Comparison of ENCODE assay signal across 21 cellular contexts in the genomic region with DNA sequence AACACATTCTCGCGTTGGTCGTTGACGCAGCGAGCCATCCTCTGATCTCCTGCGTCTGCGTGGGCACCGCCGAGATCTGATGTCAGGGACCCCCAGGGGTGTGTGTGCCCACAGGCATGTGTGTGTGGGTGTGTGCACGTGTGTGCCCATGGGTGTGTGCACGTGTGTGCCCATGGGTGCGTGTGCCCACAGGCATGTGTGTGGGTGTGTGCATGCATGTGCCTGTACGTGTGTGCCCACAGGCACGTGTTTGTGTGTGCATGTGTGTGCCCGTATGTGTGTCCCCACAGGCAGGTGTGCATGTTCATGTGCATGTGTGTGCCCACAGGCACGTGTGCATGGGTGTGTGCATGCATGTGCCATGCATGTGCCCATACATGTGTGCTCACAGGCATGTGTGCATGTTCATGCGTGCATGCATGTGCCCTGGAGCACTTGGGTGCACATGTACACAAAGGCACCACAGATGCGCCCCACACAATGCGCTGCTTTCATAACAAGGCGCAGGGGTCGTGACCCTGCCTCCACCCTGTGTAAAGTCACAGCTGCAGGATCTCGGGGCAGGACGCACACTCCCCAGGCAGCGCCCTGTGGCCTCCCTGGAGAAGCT.
DNase-seq lines count a peak whose midpoint lies in the region; ATAC-seq, FAIRE-seq and TF ChIP-seq lines count a peak whose summit lies in the region.
"Had no signal": no experiment of that assay in that cellular context is flagged by ENCODE, and none has a peak within 500 bp of the region (broad histone marks: within the 10 kb centered on the region; RNA-seq: fewer than 3 reads in every experiment).

No MANE protein-coding gene starts in this region.

- H3K14ac ChIP-seq in mesenchymal stem cell (ENCODE audit: low read length in 2 of 2): peak overlapping the region in 1 of 2 experiments; percentile 57

- no peak overlapping the region for H2BK15ac ChIP-seq in mesenchymal stem cell (ENCODE audit: low read depth, poor library complexity, severe bottlenecking)

- H2BK12ac ChIP-seq in mesenchymal stem cell (ENCODE audit: low read length in 2 of 2): no peak overlapping the region

- H3K27me3 ChIP-seq in HepG2 (ENCODE audit: control insufficient read depth in 1 of 2, insufficient read depth in 2 of 2, low read length in 2 of 2) (peaks cover 9 to 59% of the 10 kb centered on the region in 2 experiments; a peak in 4 of 5 replicates), right lobe of liver (no peaks in the 10 kb centered on the region), K562 (ENCODE audit: control insufficient read depth in 2 of 2, insufficient read depth in 2 of 2, low read length in 2 of 2) (no peaks in the 10 kb centered on the region), mesenchymal stem cell (ENCODE audit: control insufficient read depth in 1 of 2, insufficient read depth in 1 of 2, low read length in 2 of 2) (no peaks in the 10 kb centered on the region), SK-N-SH (ENCODE audit: insufficient read depth) (no peaks in the 10 kb centered on the region), upper lobe of right lung (no peaks in the 10 kb centered on the region)
- H3K27me3 ChIP-seq: brain microvascular endothelial cell, colonic mucosa had no signal

- FAIRE-seq in HepG2 (lab: Jason Lieb, UNC): no peak
- FAIRE-seq in K562 (lab: Jason Lieb, UNC): no peak
- FAIRE-seq: D721Med, small intestine had no signal

- no peak overlapping the region for H2BK5ac ChIP-seq in mesenchymal stem cell (ENCODE audit: low read depth, low read length, poor library complexity, severe bottlenecking)

- H4K91ac ChIP-seq in mesenchymal stem cell (ENCODE audit: low read length): peak overlapping the region; percentile 5

- in situ Hi-C loops in HepG2 (cut with HindIII; ENCODE audit: extremely low pct_ligation_motif_present, low pct_unique_long_range_greater_than_20kb) (no loop called here), K562 (cut with MboI) (no loop called here)

- no TSS peak for BruUV-seq in HepG2 (replicated peaks; lab: Mats Ljungman, UMichigan)
- no TSS peak for BruUV-seq in K562 (replicated peaks; lab: Mats Ljungman, UMichigan)

- TF ChIP-seq RAD21 in HepG2 (CRISPR knock-in tag; IDR thresholded peaks at IDR 0.05) (no peak), K562 (CRISPR knock-in tag; conservative IDR thresholded peaks at IDR 0.05 in 1 of 2, IDR thresholded peaks at IDR 0.05 in 1 of 2) (no peak), SK-N-SH (IDR thresholded peaks at IDR 0.05; ENCODE audit: low read length) (no peak)

- H3K9me1 ChIP-seq in K562 (ENCODE audit: control insufficient read depth, insufficient read depth, low read length): no peaks in the 10 kb centered on the region

- no peak overlapping the region for H3K4ac ChIP-seq in mesenchymal stem cell (ENCODE audit: low read depth in 1 of 2, low read length in 2 of 2)

- H3K9ac ChIP-seq in HepG2 (ENCODE audit: insufficient read depth, low read depth, low read length): no peak overlapping the region
- H3K9ac ChIP-seq in K562 (ENCODE audit: insufficient read depth in 1 of 2, low read depth in 2 of 2, low read length in 2 of 2): no peak overlapping the region
- no peak overlapping the region for H3K9ac ChIP-seq in mesenchymal stem cell (ENCODE audit: low read length)
- no peak overlapping the region for H3K9ac ChIP-seq in SK-N-SH

- no peak overlapping the region for H3K18ac ChIP-seq in mesenchymal stem cell (ENCODE audit: low read depth in 1 of 2, low read length in 2 of 2)

- TF ChIP-seq POLR2A in HepG2 (IDR thresholded peaks at IDR 0.05; ENCODE audit: insufficient read depth in 1 of 2, low read depth in 2 of 2, low read length in 2 of 2) (no peak), right lobe of liver (IDR thresholded peaks at IDR 0.05) (no peak), K562 (conservative IDR thresholded peaks at IDR 0.05) (no peak)

- no peaks in the 10 kb centered on the region for H3K9me2 ChIP-seq in SK-N-SH

- H3K4me3 ChIP-seq in HepG2 (replicated peaks in 1 of 3; ENCODE audit: insufficient read depth in 1 of 3, low read depth in 2 of 3, low read length in 3 of 3) (no peak overlapping the region), right lobe of liver (no peak overlapping the region), K562 (no peak overlapping the region), mesenchymal stem cell (ENCODE audit: insufficient read depth in 1 of 2, low read depth in 1 of 2, low read length in 2 of 2) (no peak overlapping the region), SK-N-SH (ENCODE audit: low read depth in 2 of 2, low read length in 1 of 2) (no peak overlapping the region), upper lobe of right lung (no peak overlapping the region)
- H3K4me3 ChIP-seq: colonic mucosa, HAP-1 had no signal

- H3K9me3 ChIP-seq in HepG2 (ENCODE audit: low read length): no peaks in the 10 kb centered on the region
- H3K9me3 ChIP-seq in right lobe of liver: no peaks in the 10 kb centered on the region
- H3K9me3 ChIP-seq in K562 (replicated peaks; ENCODE audit: control insufficient read depth, insufficient read depth, low read depth, low read length): no peaks in the 10 kb centered on the region
- H3K9me3 ChIP-seq in mesenchymal stem cell (ENCODE audit: control insufficient read depth, low read length): no peaks in the 10 kb centered on the region
- H3K9me3 ChIP-seq in SK-N-SH: no peaks in the 10 kb centered on the region
- H3K9me3 ChIP-seq in upper lobe of right lung: no peaks in the 10 kb centered on the region
- H3K9me3 ChIP-seq: colonic mucosa, HAP-1 had no signal

- H3K79me2 ChIP-seq in HepG2 (ENCODE audit: insufficient read depth, low read length) (no peaks in the 10 kb centered on the region), K562 (ENCODE audit: control insufficient read depth, insufficient read depth, low read length) (peaks cover 8% of the 10 kb centered on the region; the same call in 2 of the 3 replicates), SK-N-SH (ENCODE audit: insufficient read depth) (peaks cover 89% of the 10 kb centered on the region)

- no peaks in the 10 kb centered on the region for H3K4me1 ChIP-seq in HepG2 (ENCODE audit: insufficient read depth, low read length)
- no peaks in the 10 kb centered on the region for H3K4me1 ChIP-seq in right lobe of liver
- peaks cover 4 to 59% of the 10 kb centered on the region in 2 experiments; a peak in 4 of 5 replicates for H3K4me1 ChIP-seq in K562 (replicated peaks in 1 of 2; ENCODE audit: control insufficient read depth in 2 of 2, insufficient read depth in 2 of 2, low read length in 2 of 2)
- peaks cover 68% of the 10 kb centered on the region for H3K4me1 ChIP-seq in mesenchymal stem cell (ENCODE audit: control insufficient read depth, insufficient read depth, low read depth, low read length)
- peaks cover 2 to 10% of the 10 kb centered on the region in 2 experiments; a peak in 2 of 4 replicates for H3K4me1 ChIP-seq in SK-N-SH (ENCODE audit: control insufficient read depth in 1 of 2, insufficient read depth in 2 of 2, low read depth in 1 of 2, low read length in 1 of 2)
- H3K4me1 ChIP-seq in upper lobe of right lung: peaks cover 19% of the 10 kb centered on the region
- H3K4me1 ChIP-seq: HAP-1 had no signal

- H4K8ac ChIP-seq in mesenchymal stem cell (ENCODE audit: low read length): peak overlapping the region; percentile 5

- no peak overlapping the region for H2AK5ac ChIP-seq in mesenchymal stem cell (ENCODE audit: low read length, severe bottlenecking)

- DNase-seq in HepG2 (ENCODE audit: low spot score) (no peak), right lobe of liver (no peak), K562 (ENCODE audit: extremely low read depth in 1 of 4, low spot score in 3 of 4) (no peak), mesenchymal stem cell (no peak), SK-N-SH (no peak), upper lobe of right lung (no peak)
- DNase-seq: activated CD4-positive, alpha-beta T cell treated with anti-CD3 and anti-CD28 coated beads, Interleukin-2, amount 50 U/mL, for 4 hours; activated gamma-delta T cell treated with Interleukin-2 at 50 U/mL for 16 hours; brain microvascular endothelial cell; colonic mucosa; mammary epithelial cell; NCI-H1092 treated with DMSO at 0.1 percent for 48 hours; NCI-H1930; NCI-H2227 treated with DMSO at 0.1 percent for 48 hours; NCI-H774; stimulated activated CD4-positive, alpha-beta T cell treated with anti-CD3 and anti-CD28 coated beads, Interleukin-1b, Interleukin-23, amount 100 ng/mL, for 48 hours had no signal

- H4K20me1 ChIP-seq in HepG2 (ENCODE audit: insufficient read depth, low read length) (no peaks in the 10 kb centered on the region), K562 (replicated peaks; ENCODE audit: control insufficient read depth, insufficient read depth, low read length) (no peaks in the 10 kb centered on the region), SK-N-SH (ENCODE audit: insufficient read depth) (peaks cover 19% of the 10 kb centered on the region)

- H2AFZ ChIP-seq in HepG2 (ENCODE audit: low read length): no peak overlapping the region
- no peak overlapping the region for H2AFZ ChIP-seq in K562 (ENCODE audit: low read depth, low read length)
- no peak overlapping the region for H2AFZ ChIP-seq in mesenchymal stem cell (ENCODE audit: low read depth, low read length)
- no peak overlapping the region for H2AFZ ChIP-seq in SK-N-SH (ENCODE audit: low read depth)

- H3K36me3 ChIP-seq in HepG2 (replicated peaks in 1 of 2; ENCODE audit: control insufficient read depth in 1 of 2, insufficient read depth in 2 of 2, low read length in 2 of 2): no peaks in the 10 kb centered on the region
- H3K36me3 ChIP-seq in right lobe of liver: no peaks in the 10 kb centered on the region
- H3K36me3 ChIP-seq in K562 (ENCODE audit: control insufficient read depth, insufficient read depth, low read length): peaks cover 12% of the 10 kb centered on the region; the same call in 1 of the 3 replicates
- peaks cover 59 to 68% of the 10 kb centered on the region in 2 experiments for H3K36me3 ChIP-seq in mesenchymal stem cell (ENCODE audit: control insufficient read depth in 1 of 2, insufficient read depth in 2 of 2, low read depth in 1 of 2, low read length in 2 of 2)
- peaks cover 15 to 29% of the 10 kb centered on the region in 2 experiments for H3K36me3 ChIP-seq in SK-N-SH (replicated peaks in 1 of 2; ENCODE audit: control insufficient read depth in 1 of 2, insufficient read depth in 2 of 2, low read length in 1 of 2)
- H3K36me3 ChIP-seq in upper lobe of right lung: peaks cover 7% of the 10 kb centered on the region
- H3K36me3 ChIP-seq: colonic mucosa, HAP-1 had no signal

- H3K23ac ChIP-seq in mesenchymal stem cell (ENCODE audit: low read length in 2 of 2): no peak overlapping the region

- TF ChIP-seq CTCF in HepG2 (CRISPR knock-in tag; IDR thresholded peaks at IDR 0.05) (no peak), right lobe of liver (IDR thresholded peaks at IDR 0.05) (no peak), K562 (IDR thresholded peaks at IDR 0.05 in 2 of 3, conservative IDR thresholded peaks at IDR 0.05 in 1 of 3; ENCODE audit: insufficient read depth in 2 of 3, low read depth in 1 of 3, low read length in 3 of 3) (no peak), SK-N-SH (IDR thresholded peaks at IDR 0.05) (no peak), upper lobe of right lung (IDR thresholded peaks at IDR 0.05) (no peak)

- H3K27ac ChIP-seq in HepG2 (ENCODE audit: extremely low read length, insufficient read depth, low read length) (no peak overlapping the region), right lobe of liver (no peak overlapping the region), K562 (ENCODE audit: extremely low read depth, low read depth, low read length) (no peak overlapping the region), mesenchymal stem cell (ENCODE audit: low read length, poor library complexity, severe bottlenecking) (no peak overlapping the region), SK-N-SH (ENCODE audit: low read depth in 2 of 2, low read length in 1 of 2) (no peak overlapping the region), upper lobe of right lung (no peak overlapping the region)
- H3K27ac ChIP-seq: brain microvascular endothelial cell, C4-2B, colonic mucosa had no signal

- CTCF ChIA-PET in HepG2 (lab: Yijun Ruan, JAX; ENCODE audit: low intra/inter-chr PET ratio, low total read pairs): no interaction called here
- CTCF ChIA-PET in K562 (lab: Yijun Ruan, JAX; ENCODE audit: low intra/inter-chr PET ratio): no interaction called here
- CTCF ChIA-PET in SK-N-SH (lab: Yijun Ruan, JAX): interaction anchor here (1.4 kb wide), 1 partner anchor 29 kb away, joined by 4 read pairs; no protein-coding TSS in a partner anchor

- ATAC-seq in HepG2 (no peak), right lobe of liver (no peak), K562 (no peak), upper lobe of right lung (no peak), GM19455 (IDR thresholded peaks at IDR 0.05; ENCODE audit: unreplicated experiment) (no peak)

- intact Hi-C loops in HepG2 (cut with micrococcal nuclease; ENCODE audit: unreplicated experiment): no loop called here
- intact Hi-C loops in right lobe of liver (cut with DNase I): no loop called here
- intact Hi-C loops in K562 (cut with micrococcal nuclease): no loop called here
- intact Hi-C loops in upper lobe of right lung (cut with DNase I): no loop called here

- H3K4me2 ChIP-seq in HepG2 (ENCODE audit: low read depth, low read length) (no peak overlapping the region), K562 (ENCODE audit: insufficient read depth, low read length) (no peak overlapping the region), mesenchymal stem cell (ENCODE audit: low read length, poor library complexity, severe bottlenecking) (no peak overlapping the region), SK-N-SH (no peak overlapping the region)

- WGBS in HepG2 (ENCODE audit: low lambda C conversion rate): 70% methylated on average over 8 of the region's 24 CpGs
- 92% methylated on average over 10 of the region's 24 CpGs for WGBS in right lobe of liver (ENCODE audit: insufficient coverage, low coverage, low lambda C conversion rate, missing lambda C conversion rate)
- WGBS in K562 (ENCODE audit: insufficient coverage, low coverage, missing lambda C conversion rate): 94% methylated on average over 14 of the region's 24 CpGs
- WGBS in mesenchymal stem cell: 96% methylated on average over 24 of the region's 24 CpGs
- WGBS in SK-N-SH (ENCODE audit: low lambda C conversion rate): 98% methylated on average over 16 of the region's 24 CpGs

- H3F3A ChIP-seq in SK-N-SH (replicated peaks; ENCODE audit: insufficient read depth): peaks cover 4% of the 10 kb centered on the region

- POLR2A ChIA-PET in HepG2 (lab: Yijun Ruan, JAX) (no interaction called here), K562 (lab: Yijun Ruan, JAX) (interaction anchor here (0.6 kb wide), 1 partner anchor 11 kb away, joined by 3 read pairs; no protein-coding TSS in a partner anchor), SK-N-SH (lab: Yijun Ruan, JAX) (no interaction called here)

- TF ChIP-seq EP300 in HepG2 (IDR thresholded peaks at IDR 0.05; ENCODE audit: low read depth in 2 of 2, low read length in 2 of 2) (no peak), HepG2 (CRISPR knock-in tag; IDR thresholded peaks at IDR 0.05; ENCODE audit: borderline replicate concordance) (no peak), K562 (IDR thresholded peaks at IDR 0.05; ENCODE audit: low read length) (no peak), SK-N-SH (IDR thresholded peaks at IDR 0.05; ENCODE audit: borderline replicate concordance in 1 of 2, low read depth in 1 of 2, low read length in 1 of 2) (no peak)

- no peak overlapping the region for H2BK120ac ChIP-seq in mesenchymal stem cell (ENCODE audit: low read depth, low read length)

- peaks cover 10% of the 10 kb centered on the region for H3K79me1 ChIP-seq in mesenchymal stem cell (replicated peaks; ENCODE audit: low read length, poor library complexity, severe bottlenecking)

Comparison
In these comparisons a context has a peak if more than half of its experiments do, and no peak if none do; other contexts are left out.
1. Of the 241 proteins assayed by ChIP-seq in both HepG2 and K562: peak only in HepG2: MNT and MTA1; only in K562: MAX and ZNF143; in both: none; in neither: 236; mixed calls (peak in some experiments, not most) for 1.